10 cellular contexts compared by ENCODE assay signal in genomic region chr12:101267111-101267510, GRCh38. TPM values are rescaled to one million over a fixed set of nuclear protein-coding genes. Genes with fewer than 3 reads are reported as not detected.
"Had no signal": no experiment of that assay in that cellular context is flagged by ENCODE, and none has a peak within 500 bp of the region (broad histone marks: within the 10 kb centered on the region; RNA-seq: fewer than 3 reads in every experiment).

No MANE protein-coding gene starts in this region.

- ATAC-seq: HepG2, K562 had no signal

- DNase-seq: IMR-90, KBM-7, KG1 had no signal

- H3K27ac ChIP-seq: HL-60, KMS-11 had no signal

- H3K4me3 ChIP-seq: K562 had no signal

RNA-seq across cellular contexts. Expression of gene SLC5A8, which starts 57.1 kb away (rescaled TPM):
- total RNA-seq: HepG2, HT-29, HT1080, IMR-90, K562 had no signal
- polyA plus RNA-seq: HepG2, IgD-negative memory B cell, IMR-90, K562 had no signal
